ENCODE assay signal across 23 cellular contexts in genomic region chr18:79896746-79897145, GRCh38. TPM values are rescaled to one million over a fixed set of nuclear protein-coding genes. Genes with fewer than 3 reads are reported as not detected.
DNase-seq lines count a peak whose midpoint lies in the region; ATAC-seq and TF ChIP-seq lines count a peak whose summit lies in the region.
"Had no signal": no experiment of that assay in that cellular context is flagged by ENCODE, and none has a peak within 500 bp of the region (broad histone marks: within the 10 kb centered on the region; RNA-seq: fewer than 3 reads in every experiment).

No MANE protein-coding gene starts in this region.

- TF ChIP-seq EP300 in SK-N-SH (IDR thresholded peaks at IDR 0.05; ENCODE audit: borderline replicate concordance in 1 of 2, low read depth in 1 of 2, low read length in 1 of 2) (no peak), tibial nerve (IDR thresholded peaks at IDR 0.05) (no peak)

- H3F3A ChIP-seq in SK-N-SH (replicated peaks; ENCODE audit: insufficient read depth): no peaks in the 10 kb centered on the region

- H3K4me1 Mint-ChIP-seq in CD4-positive, alpha-beta memory T cell: peaks cover 0 to 2% (median 0%) of the 10 kb centered on the region in 4 donors
- H3K4me1 Mint-ChIP-seq: CD8-positive, alpha-beta memory T cell; H9 had no signal

- in situ Hi-C loops in IMR-90 (cut with MboI; ENCODE audit: low sequenced_read_pairs): no loop called here

- H3K9me3 ChIP-seq in SK-N-SH (0 out of 2 replicates have a peak, but pooled peaks cover 19% of the 10 kb centered on the region), IMR-90 (ENCODE audit: control insufficient read depth, insufficient read depth, low read length) (peaks cover 42% of the 10 kb centered on the region), psoas muscle (peaks cover 43% of the 10 kb centered on the region), tibial nerve (peaks cover 0 to 90% (median 20%) of the 10 kb centered on the region in 4 donors)
- H3K9me3 ChIP-seq in CD4-positive, alpha-beta memory T cell (ENCODE audit: control insufficient read depth in 1 of 2, low read length in 2 of 2): peaks cover 0 to 10% of the 10 kb centered on the region in 2 donors

- CTCF ChIA-PET in SK-N-SH (lab: Yijun Ruan, JAX) (no interaction called here), IMR-90 (lab: Yijun Ruan, JAX) (no interaction called here)
- CTCF ChIA-PET in CD4-positive, alpha-beta memory T cell (lab: Charles Lee; ENCODE audit: partially characterized antibody): no interaction called here

- H3K9me3 Mint-ChIP-seq in CD4-positive, alpha-beta memory T cell: peaks cover 16 to 69% (median 56%) of the 10 kb centered on the region in 8 donors

- no peak overlapping the region for H3K23ac ChIP-seq in IMR-90 (ENCODE audit: low read depth, low read length)

- H3K9ac ChIP-seq in SK-N-SH (no peak overlapping the region), IMR-90 (ENCODE audit: low read depth, low read length) (no peak overlapping the region)

- H2AFZ ChIP-seq in SK-N-SH (ENCODE audit: low read depth): no peak overlapping the region
- no peak overlapping the region for H2AFZ ChIP-seq in IMR-90 (replicated peaks; ENCODE audit: low read length, poor library complexity)

- H3K18ac ChIP-seq in IMR-90 (ENCODE audit: low read depth, low read length): no peak overlapping the region

- TF ChIP-seq CTCF in SK-N-SH (IDR thresholded peaks at IDR 0.05) (no peak), IMR-90 (conservative IDR thresholded peaks at IDR 0.05; ENCODE audit: low read depth, low read length) (no peak), psoas muscle (IDR thresholded peaks at IDR 0.05) (no peak), tibial nerve (IDR thresholded peaks at IDR 0.05) (no peak)

- BruUV-seq in IMR-90 (replicated peaks; lab: Mats Ljungman, UMichigan): no TSS peak

- no peaks in the 10 kb centered on the region for H3K79me2 ChIP-seq in SK-N-SH (ENCODE audit: insufficient read depth)

- TF ChIP-seq POLR2A in IMR-90 (IDR thresholded peaks at IDR 0.05; ENCODE audit: low read depth, low read length) (no peak), tibial nerve (IDR thresholded peaks at IDR 0.05) (no peak)

- H4K20me1 ChIP-seq in SK-N-SH (ENCODE audit: insufficient read depth) (no peaks in the 10 kb centered on the region), IMR-90 (ENCODE audit: insufficient read depth, low read length) (no peaks in the 10 kb centered on the region; the same call in 1 of the 2 replicates)

- no peak overlapping the region for H3K27ac Mint-ChIP-seq in CD4-positive, alpha-beta memory T cell
- H3K27ac Mint-ChIP-seq: H9 had no signal

- POLR2A ChIA-PET in SK-N-SH (lab: Yijun Ruan, JAX): no interaction called here
- POLR2A ChIA-PET in IMR-90 (lab: Charles Lee; ENCODE audit: unreplicated experiment): no interaction called here
- POLR2A ChIA-PET in CD4-positive, alpha-beta memory T cell (lab: Charles Lee; ENCODE audit: partially characterized antibody): no interaction called here

- intact Hi-C loops in IMR-90 (cut with micrococcal nuclease) (no loop called here), psoas muscle (cut with DNase I) (no loop called here)
- intact Hi-C loops in CD4-positive, alpha-beta memory T cell (cut with micrococcal nuclease): no loop called here

- H3K36me3 ChIP-seq in SK-N-SH (replicated peaks in 1 of 2; ENCODE audit: control insufficient read depth in 1 of 2, insufficient read depth in 2 of 2, low read length in 1 of 2): no peaks in the 10 kb centered on the region
- H3K36me3 ChIP-seq in IMR-90 (ENCODE audit: control insufficient read depth, insufficient read depth, low read length): peaks cover 6% of the 10 kb centered on the region; the same call in 1 of the 2 replicates
- H3K36me3 ChIP-seq in psoas muscle (ENCODE audit: insufficient read depth in 1 of 2, low read depth in 1 of 2): no peaks in the 10 kb centered on the region
- H3K36me3 ChIP-seq in CD4-positive, alpha-beta memory T cell (ENCODE audit: insufficient read depth, low read length): no peaks in the 10 kb centered on the region
- H3K36me3 ChIP-seq in tibial nerve: peaks cover 0 to 12% (median 0%) of the 10 kb centered on the region in 3 donors
- H3K36me3 ChIP-seq: MG63 had no signal

- no peak overlapping the region for H2BK20ac ChIP-seq in IMR-90 (ENCODE audit: low read depth, low read length)

- no peak overlapping the region for H3K56ac ChIP-seq in IMR-90 (ENCODE audit: extremely low read depth, insufficient read depth, low read length)

- no peak overlapping the region for H4K91ac ChIP-seq in IMR-90 (ENCODE audit: insufficient read depth, low read depth, low read length)

- no peaks in the 10 kb centered on the region for H3K4me1 ChIP-seq in SK-N-SH (ENCODE audit: control insufficient read depth in 1 of 2, insufficient read depth in 2 of 2, low read depth in 1 of 2, low read length in 1 of 2)
- H3K4me1 ChIP-seq in IMR-90 (ENCODE audit: control insufficient read depth, insufficient read depth, low read length): no peaks in the 10 kb centered on the region
- no peaks in the 10 kb centered on the region for H3K4me1 ChIP-seq in psoas muscle
- no peaks in the 10 kb centered on the region for H3K4me1 ChIP-seq in CD4-positive, alpha-beta memory T cell (ENCODE audit: insufficient read depth, low read length)
- no peaks in the 10 kb centered on the region for H3K4me1 ChIP-seq in tibial nerve

- peaks cover 7 to 12% of the 10 kb centered on the region in 2 donors for H3K36me3 Mint-ChIP-seq in CD4-positive, alpha-beta memory T cell

- no peak overlapping the region for H2BK15ac ChIP-seq in IMR-90 (ENCODE audit: low read depth, low read length)

- no peak overlapping the region for H3K4me3 Mint-ChIP-seq in CD4-positive, alpha-beta memory T cell
- H3K4me3 Mint-ChIP-seq: CD8-positive, alpha-beta memory T cell; H9 had no signal

- H3K14ac ChIP-seq in IMR-90 (replicated peaks; ENCODE audit: low read depth, low read length): no peak overlapping the region

- WGBS in SK-N-SH (ENCODE audit: low lambda C conversion rate): 46% methylated on average over 3 of the region's 3 CpGs
- WGBS in IMR-90 (ENCODE audit: extremely low coverage in 2 of 2, insufficient read length in 1 of 2), 2 experiments: no CpG with 5 or more reads among the region's 3 CpGs
- WGBS in psoas muscle, 3 donors: 62 to 96% (median 80%) methylated on average over 3 of the region's 3 CpGs
- 71 to 92% methylated on average over 3 of the region's 3 CpGs for WGBS in tibial nerve, 2 donors

- no peak overlapping the region for H2BK5ac ChIP-seq in IMR-90 (ENCODE audit: low read depth, low read length, poor library complexity, severe bottlenecking)

- no peak overlapping the region for H2AK5ac ChIP-seq in IMR-90 (ENCODE audit: low read depth, low read length)

- H3K79me1 ChIP-seq in IMR-90 (ENCODE audit: low read depth in 1 of 2, low read length in 2 of 2): no peaks in the 10 kb centered on the region

- no peak overlapping the region for H2AK9ac ChIP-seq in IMR-90 (replicated peaks; ENCODE audit: low read depth, low read length, poor library complexity)

- no peaks in the 10 kb centered on the region for H3K9me2 ChIP-seq in SK-N-SH

- no peak overlapping the region for H4K8ac ChIP-seq in IMR-90 (ENCODE audit: low read depth in 2 of 2, low read length in 2 of 2)

- no peak overlapping the region for H3K27ac ChIP-seq in SK-N-SH (ENCODE audit: low read depth in 2 of 2, low read length in 1 of 2)
- no peak overlapping the region for H3K27ac ChIP-seq in IMR-90 (ENCODE audit: insufficient read depth, low read length)
- no peak overlapping the region for H3K27ac ChIP-seq in psoas muscle
- no peak overlapping the region for H3K27ac ChIP-seq in CD4-positive, alpha-beta memory T cell (ENCODE audit: low read depth, low read length)
- no peak overlapping the region for H3K27ac ChIP-seq in tibial nerve
- H3K27ac ChIP-seq: HL-60 had no signal

- dilution Hi-C loops in IMR-90 (cut with HindIII; ENCODE audit: low sequenced_read_pairs, unreplicated experiment): no loop called here

- no peak overlapping the region for H2BK120ac ChIP-seq in IMR-90 (ENCODE audit: low read depth, low read length)

- H3K27me3 Mint-ChIP-seq in CD4-positive, alpha-beta memory T cell: no peaks in the 10 kb centered on the region
- H3K27me3 Mint-ChIP-seq: CD8-positive, alpha-beta memory T cell had no signal

- no peak overlapping the region for H4K5ac ChIP-seq in IMR-90 (ENCODE audit: low read depth, low read length)

- ATAC-seq in SK-N-SH treated with all-trans-retinoic acid at 6 μM for 48 hours (no peak), IMR-90 (ENCODE audit: low read depth) (no peak), psoas muscle (no peak)
- ATAC-seq: Panc1 had no signal

- no peak for TF ChIP-seq RAD21 in SK-N-SH (IDR thresholded peaks at IDR 0.05; ENCODE audit: low read length)
- no peak for TF ChIP-seq RAD21 in IMR-90 (IDR thresholded peaks at IDR 0.05; ENCODE audit: low read length)

- H3K9me1 ChIP-seq in IMR-90 (ENCODE audit: insufficient read depth, low read length): no peaks in the 10 kb centered on the region

- no peak overlapping the region for H3K4me2 ChIP-seq in SK-N-SH
- H3K4me2 ChIP-seq in IMR-90 (ENCODE audit: low read depth, low read length): no peak overlapping the region

- no peak overlapping the region for H3K4me3 ChIP-seq in SK-N-SH (ENCODE audit: low read depth in 2 of 2, low read length in 1 of 2)
- H3K4me3 ChIP-seq in IMR-90 (ENCODE audit: insufficient read depth, low read depth, low read length): no peak overlapping the region
- no peak overlapping the region for H3K4me3 ChIP-seq in psoas muscle
- H3K4me3 ChIP-seq in CD4-positive, alpha-beta memory T cell (ENCODE audit: low read length in 2 of 2): no peak overlapping the region
- H3K4me3 ChIP-seq in tibial nerve: no peak overlapping the region
- H3K4me3 ChIP-seq: MG63 had no signal

- DNase-seq in SK-N-SH: no peak
- DNase-seq in IMR-90: peak; percentile 1
- DNase-seq in RKO (ENCODE audit: low spot score): peak; percentile 7
- peak; percentile 1 for DNase-seq in fibroblast of peridontal ligament (ENCODE audit: extremely low read depth)
- DNase-seq in psoas muscle: no peak
- DNase-seq in CD4-positive, alpha-beta memory T cell: no peak
- DNase-seq in tibial nerve (ENCODE audit: low spot score in 2 of 2): no peak
- DNase-seq: 8988T; AML-193; C1 segment of cervical spinal cord; CD8-positive, alpha-beta memory T cell; GDM1; H9; MG63; NCI-H1092 treated with DMSO at 0.1 percent for 48 hours; NCI-H1436 treated with DMSO at 0.1 percent for 48 hours; NCI-H1930; NCI-H2227 treated with DMSO at 0.1 percent for 48 hours; NCI-H510A; T-helper 1 cell had no signal

- H3K27me3 ChIP-seq in SK-N-SH (ENCODE audit: insufficient read depth) (no peaks in the 10 kb centered on the region), IMR-90 (ENCODE audit: control insufficient read depth, insufficient read depth, low read length) (no peaks in the 10 kb centered on the region), psoas muscle (ENCODE audit: insufficient read depth in 3 of 3, low read length in 2 of 3) (peaks cover 0 to under 1% (median 0%) of the 10 kb centered on the region in 3 donors), tibial nerve (no peaks in the 10 kb centered on the region)
- H3K27me3 ChIP-seq in CD4-positive, alpha-beta memory T cell (ENCODE audit: insufficient read depth, low read length): no peaks in the 10 kb centered on the region
- H3K27me3 ChIP-seq: MG63 had no signal

- H3K4ac ChIP-seq in IMR-90 (ENCODE audit: low read depth, low read length): no peak overlapping the region

RNA-seq across cellular contexts. Expression of gene SLC66A2, which starts 54.7 kb away (rescaled TPM):
- polyA plus RNA-seq in SK-N-SH (2012; rRNA removed) (14.5 and 14.9 TPM in 2 replicates), IMR-90 (2012; rRNA removed) (23.5 and 29.6 TPM in 2 replicates), psoas muscle (10 to 100 TPM; 53.4 to 79.3 (median 67.7) TPM)
- 6.8 and 12.3 TPM in 2 replicates for polyA plus RNA-seq in SK-N-SH (2012; cell fraction: cytosol; rRNA removed)
- 16.8 and 17.5 TPM in 2 replicates for polyA plus RNA-seq in SK-N-SH (2012; cell fraction: nucleus; rRNA removed)
- total RNA-seq in IMR-90 (2012; rRNA removed) (16.9 and 17.6 TPM in 2 replicates), psoas muscle (100 to 1,000 TPM in 2 of 4 donors, 10 to 100 TPM in 2; 36.4 to 160 (median 72.7) TPM), tibial nerve (100 to 1,000 TPM; 112 to 361 (median 222) TPM)
- 25.1 and 42.3 TPM in 2 replicates for polyA plus RNA-seq in IMR-90 (2012; cell fraction: cytosol; rRNA removed)
- polyA plus RNA-seq in IMR-90 (2012; cell fraction: nucleus; rRNA removed; ENCODE audit: low replicate concordance): 24.9 and 57.8 TPM in 2 replicates
- 10 to 100 TPM; 26.0 to 26.4 TPM for total RNA-seq in CD4-positive, alpha-beta memory T cell
- 10 to 100 TPM; 15.7 to 21.3 TPM for polyA plus RNA-seq in CD4-positive, alpha-beta memory T cell

Comparison
In these comparisons a context has a peak if more than half of its experiments do, and no peak if none do; other contexts are left out.
1. DNase-seq: peak in IMR-90 (single experiment), RKO (single experiment) and fibroblast of peridontal ligament (single experiment); none in SK-N-SH (single experiment), psoas muscle (0 of 2), CD4-positive, alpha-beta memory T cell (0 of 5) and tibial nerve (0 of 2).